ENCODE assay signal across 20 cellular contexts in genomic region chr2:36235426-36235825, GRCh38.
"Had no signal": no experiment of that assay in that cellular context is flagged by ENCODE, and none has a peak within 500 bp of the region (broad histone marks: within the 10 kb centered on the region; RNA-seq: fewer than 3 reads in every experiment).

No MANE protein-coding gene starts in this region.

- H3K4me1 ChIP-seq: foreskin keratinocyte, pancreas, thyroid gland had no signal

- H3K4me3 Mint-ChIP-seq: dendritic cell treated with granulocyte-macrophage colony-stimulating factor and Interleukin-4, amounts not matched to agents 40 ng/mL and 50 ng/mL, for 4 days; type B pancreatic cell had no signal

- H3K27me3 ChIP-seq: hepatocyte, suprapubic skin, thyroid gland had no signal

- H3K36me3 Mint-ChIP-seq: type B pancreatic cell had no signal

- H3K36me3 ChIP-seq: pancreas, suprapubic skin, thyroid gland had no signal

- H3K4me3 ChIP-seq: hepatocyte, lung, pancreas, suprapubic skin, thyroid gland had no signal

- DNase-seq: cerebellar nuclear complex; erythroblast; foreskin keratinocyte; head of caudate nucleus; left colon; left ventricle myocardium superior; mesenchymal stem cell; naive thymus-derived CD8-positive, alpha-beta T cell; occipital lobe; pancreas; right cardiac atrium; stimulated activated CD4-positive, alpha-beta T cell treated with anti-CD3 and anti-CD28 coated beads, Interleukin-12 subunit alpha, Interleukin-12 subunit beta, amount 100 ng/mL, for 4 hours; stimulated activated naive CD4-positive, alpha-beta T cell treated with Interleukin-2 at 50 U/mL for 16 hours; thyroid gland had no signal

- H3K27ac Mint-ChIP-seq: dendritic cell treated with granulocyte-macrophage colony-stimulating factor and Interleukin-4, amounts not matched to agents 40 ng/mL and 50 ng/mL, for 4 days; naive thymus-derived CD8-positive, alpha-beta T cell; progenitor cell of endocrine pancreas; type B pancreatic cell had no signal

- ATAC-seq: foreskin keratinocyte; left colon; left ventricle myocardium superior; naive thymus-derived CD8-positive, alpha-beta T cell; pancreas; right cardiac atrium had no signal

- H3K9me3 ChIP-seq: pancreas, suprapubic skin, thyroid gland had no signal

- H3K9me3 Mint-ChIP-seq: dendritic cell treated with granulocyte-macrophage colony-stimulating factor and Interleukin-4, amounts not matched to agents 40 ng/mL and 50 ng/mL, for 4 days; type B pancreatic cell had no signal

- H3K27me3 Mint-ChIP-seq: progenitor cell of endocrine pancreas, type B pancreatic cell had no signal

- H3K27ac ChIP-seq: foreskin keratinocyte, hepatocyte, pancreas, suprapubic skin, thyroid gland had no signal
